Comparison of ENCODE assay signal across 8 cellular contexts in genomic region chr5:133287500-133287899, GRCh38.
DNase-seq lines count a peak whose midpoint lies in the region; ATAC-seq, FAIRE-seq and TF ChIP-seq lines count a peak whose summit lies in the region.

No MANE protein-coding gene starts in this region.

- H4K8ac ChIP-seq in mesendoderm (ENCODE audit: low read depth, low read length) = no peak overlapping the region

- no peak overlapping the region for H3K56ac ChIP-seq in mesendoderm (ENCODE audit: low read length)

- peak in 1 of 4 donors; percentile 40 for ATAC-seq in heart left ventricle
- peak; percentile 83 for ATAC-seq in GM12878
- ATAC-seq in HG03045 (IDR thresholded peaks at IDR 0.05; ENCODE audit: unreplicated experiment) = no peak
- ATAC-seq in GM19328 (IDR thresholded peaks at IDR 0.05; ENCODE audit: unreplicated experiment) = no peak

- H2BK5ac ChIP-seq in mesendoderm (ENCODE audit: low read length) = no peak overlapping the region

- H2BK120ac ChIP-seq in mesendoderm (ENCODE audit: low read depth, low read length) = no peak overlapping the region

- H3K27ac ChIP-seq in heart left ventricle (no peak overlapping the region), right atrium auricular region (no peak overlapping the region), GM12878 (ENCODE audit: control insufficient read depth, insufficient read depth) (no peak overlapping the region), mesendoderm (ENCODE audit: low read depth, low read length) (no peak overlapping the region)

- H3K4me3 ChIP-seq in heart left ventricle (no peak overlapping the region), right atrium auricular region (no peak overlapping the region), GM12878 (no peak overlapping the region), mesendoderm (ENCODE audit: low read length) (no peak overlapping the region)

- H4K5ac ChIP-seq in mesendoderm (ENCODE audit: low read length) = no peak overlapping the region

- intact Hi-C loops in heart left ventricle (cut with DNase I) = loop anchor here in 6 of 10 donors (5.0 to 10.0 kb wide), 2 partner anchors 173 to 175 kb away; no protein-coding TSS in a partner anchor
- intact Hi-C loops in GM12878 (cut with micrococcal nuclease; ENCODE audit: unreplicated experiment) = loop anchor here (1.0 kb wide), 1 partner anchor 176 kb away; no protein-coding TSS in a partner anchor

- no peak for TF ChIP-seq EP300 in GM12878 (IDR thresholded peaks at IDR 0.05; ENCODE audit: borderline replicate concordance in 1 of 2, control insufficient read depth in 1 of 2, low read depth in 2 of 2, low read length in 2 of 2)

- H3K79me2 ChIP-seq in GM12878 (ENCODE audit: control insufficient read depth, insufficient read depth, low read length) (no peaks in the 10 kb centered on the region), mesendoderm (ENCODE audit: control insufficient read depth, insufficient read depth, low read length) (no peaks in the 10 kb centered on the region)

- SMC1A ChIA-PET in GM12878 (lab: Charles Lee; ENCODE audit: uncharacterized antibody, unreplicated experiment) = interaction anchor here (0.7 to 1.4 kb wide), 4 partner anchors 171 to 179 kb away, joined by 3 to 4 read pairs (median 3); no protein-coding TSS in a partner anchor

- no peak overlapping the region for H2AFZ ChIP-seq in GM12878 (ENCODE audit: control insufficient read depth, low read depth, low read length)

- TF ChIP-seq CTCF in heart left ventricle (IDR thresholded peaks at IDR 0.05) (peak in 9 of 12 donors; percentile 18 to 51 (median 28)), right atrium auricular region (IDR thresholded peaks at IDR 0.05) (peak in 1 of 2 donors; percentile 47), GM12878 (IDR thresholded peaks at IDR 0.05 in 2 of 3, conservative IDR thresholded peaks at IDR 0.05 in 1 of 3; ENCODE audit: control insufficient read depth in 2 of 3, extremely low read depth in 1 of 3, insufficient read depth in 1 of 3, low read depth in 3 of 3, low read length in 3 of 3) (peak; percentile 37 to 53 (median 50))

- H3K4ac ChIP-seq in mesendoderm (ENCODE audit: low read depth, low read length) = no peak overlapping the region

- H2AK5ac ChIP-seq in mesendoderm (ENCODE audit: low read length) = no peak overlapping the region

- H3K23ac ChIP-seq in mesendoderm (ENCODE audit: low read length) = no peak overlapping the region

- in situ Hi-C loops in GM12878 (cut with MboI) = loop anchor here (5.0 kb wide), 1 partner anchor 175 kb away; no protein-coding TSS in a partner anchor

- FAIRE-seq in RCC 7860 (lab: Jason Lieb, UNC) (no peak), GM12878 (lab: Jason Lieb, UNC) (no peak)

- H3K9me3 ChIP-seq in heart left ventricle (no peaks in the 10 kb centered on the region), right atrium auricular region (no peaks in the 10 kb centered on the region), GM12878 (replicated peaks; ENCODE audit: control insufficient read depth, insufficient read depth, low read length) (no peaks in the 10 kb centered on the region)

- no peak overlapping the region for H2BK15ac ChIP-seq in mesendoderm (replicated peaks; ENCODE audit: low read depth)

- TF ChIP-seq POLR2A in heart left ventricle (IDR thresholded peaks at IDR 0.05) = no peak
- TF ChIP-seq POLR2A in GM12878 (IDR thresholded peaks at IDR 0.05; ENCODE audit: low read depth, low read length) = no peak

- DNase-seq in heart left ventricle = peak in 1 of 5 donors; percentile 64
- no peak for DNase-seq in right atrium auricular region (ENCODE audit: low spot score)
- DNase-seq in RCC 7860 (ENCODE audit: low spot score) = peak; percentile 8
- DNase-seq in GM12878 (ENCODE audit: low read depth, low spot score) = no peak
- peak; percentile 38 for DNase-seq in mesendoderm
- no peak for DNase-seq in DMS79 treated with DMSO at 0.1 percent for 48 hours (lab: John Stamatoyannopoulos, UW)

- H3K18ac ChIP-seq in mesendoderm (ENCODE audit: low read length) = no peak overlapping the region

- H3K36me3 ChIP-seq in heart left ventricle = no peaks in the 10 kb centered on the region
- no peaks in the 10 kb centered on the region for H3K36me3 ChIP-seq in right atrium auricular region
- H3K36me3 ChIP-seq in GM12878 (ENCODE audit: control insufficient read depth in 2 of 2, insufficient read depth in 2 of 2, low read length in 1 of 2) = no peaks in the 10 kb centered on the region
- H3K36me3 ChIP-seq in mesendoderm (ENCODE audit: control insufficient read depth, insufficient read depth, low read length) = no peaks in the 10 kb centered on the region

- 63 to 87% (median 67%) methylated on average over 3 of the region's 3 CpGs for WGBS in heart left ventricle, 4 donors
- WGBS in GM12878 (ENCODE audit: insufficient coverage, insufficient replicate concordance, low lambda C conversion rate, missing lambda C conversion rate) = 41% methylated on average over 3 of the region's 3 CpGs
- WGBS in mesendoderm (ENCODE audit: extremely low coverage, insufficient coverage, low lambda C conversion rate) = no CpG with 5 or more reads among the region's 3 CpGs

- no TSS peak for BruUV-seq in GM12878 (replicated peaks; lab: Mats Ljungman, UMichigan)

- H4K20me1 ChIP-seq in GM12878 (ENCODE audit: control insufficient read depth, insufficient read depth) = no peaks in the 10 kb centered on the region

- CTCF ChIA-PET in GM12878 (lab: Yijun Ruan, JAX) = interaction anchor here (0.5 to 3.3 kb wide), 11 partner anchors 12 to 857 kb away, joined by 3 to 26 read pairs (median 3); no protein-coding TSS in a partner anchor

- peak; percentile 72 for TF ChIP-seq RAD21 in GM12878 (IDR thresholded peaks at IDR 0.05; ENCODE audit: insufficient read depth, low read depth, low read length)

- POLR2A ChIA-PET in GM12878 (lab: Charles Lee) = interaction anchor here (0.7 kb wide), 1 partner anchor 62 kb away, joined by 4 read pairs; no protein-coding TSS in a partner anchor

- no peak overlapping the region for H3K4me2 ChIP-seq in GM12878 (ENCODE audit: control insufficient read depth, insufficient read depth)
- H3K4me2 ChIP-seq in mesendoderm (ENCODE audit: low read length) = no peak overlapping the region

- no peaks in the 10 kb centered on the region for H3K79me1 ChIP-seq in mesendoderm (ENCODE audit: low read length)

- RAD21 ChIA-PET in GM12878 (lab: Charles Lee; ENCODE audit: unreplicated experiment) = interaction anchor here (0.8 to 3.3 kb wide), 5 partner anchors 37 to 183 kb away, joined by 3 to 38 read pairs (median 4); no protein-coding TSS in a partner anchor

- H3K9ac ChIP-seq in GM12878 (ENCODE audit: control insufficient read depth, insufficient read depth, low read length) = no peak overlapping the region
- no peak overlapping the region for H3K9ac ChIP-seq in mesendoderm (ENCODE audit: low read length)

- peaks cover 0 to 7% (median 0%) of the 10 kb centered on the region in 12 donors for H3K4me1 ChIP-seq in heart left ventricle
- no peaks in the 10 kb centered on the region for H3K4me1 ChIP-seq in right atrium auricular region
- H3K4me1 ChIP-seq in GM12878 (ENCODE audit: control insufficient read depth, insufficient read depth, low read length) = no peaks in the 10 kb centered on the region
- no peaks in the 10 kb centered on the region for H3K4me1 ChIP-seq in mesendoderm (ENCODE audit: control insufficient read depth, low read depth, low read length)

- H3K27me3 ChIP-seq in heart left ventricle = no peaks in the 10 kb centered on the region
- H3K27me3 ChIP-seq in right atrium auricular region = no peaks in the 10 kb centered on the region
- H3K27me3 ChIP-seq in GM12878 (replicated peaks in 1 of 2; ENCODE audit: control insufficient read depth in 2 of 2, insufficient read depth in 2 of 2, low read length in 1 of 2) = no peaks in the 10 kb centered on the region
- H3K27me3 ChIP-seq in mesendoderm (ENCODE audit: insufficient read depth, low read length, poor library complexity) = no peaks in the 10 kb centered on the region

TF ChIP-seq in GM12878, 131 proteins besides CTCF, POLR2A, EP300 and RAD21:
- peak; percentile 57; the same call in 1 of the 2 replicates for TF ChIP-seq SMC3 (IDR thresholded peaks at IDR 0.05; ENCODE audit: borderline replicate concordance, low read length)
- no peak for TF ChIP-seq FOXK2 (IDR thresholded peaks at IDR 0.05)
- no peak for TF ChIP-seq RCOR1 (conservative IDR thresholded peaks at IDR 0.05; ENCODE audit: low read depth, low read length)

Comparison
In these comparisons a context has a peak if more than half of its experiments do, and no peak if none do; other contexts are left out.
1. DNase-seq: peak in RCC 7860 (single experiment) and mesendoderm (single experiment); none in right atrium auricular region (single experiment), GM12878 (single experiment) and DMS79 treated with DMSO at 0.1 percent for 48 hours (single experiment).